ENCODE assay signal across 8 cellular contexts in genomic region chr20:53750827-53751393, GRCh38.
A peak's percentile ranks its signal among the peaks of the same experiment; 100 is the strongest.
DNase-seq lines count a peak whose midpoint lies in the region; ATAC-seq and TF ChIP-seq lines count a peak whose summit lies in the region.

No MANE protein-coding gene starts in this region.

- H3F3A ChIP-seq in neural cell (ENCODE audit: insufficient read depth, low read length, poor library complexity, severe bottlenecking): no peaks in the 10 kb centered on the region

- peak; percentile 24 for TF ChIP-seq RAD21 in neural cell (conservative IDR thresholded peaks at IDR 0.05)

- H3K27ac ChIP-seq in cardiac muscle cell (peak overlapping the region; percentile 57), RWPE2 (ENCODE audit: poor library complexity, severe bottlenecking) (peak overlapping the region; percentile 76), neural cell (ENCODE audit: low read length) (peak overlapping the region; percentile 58)

- H3K4me3 ChIP-seq in cardiac muscle cell (no peak overlapping the region), RWPE2 (ENCODE audit: severe bottlenecking) (no peak overlapping the region), choroid plexus epithelial cell (ENCODE audit: low read depth, low read length) (no peak overlapping the region), neural cell (ENCODE audit: low read length) (peak overlapping the region; percentile 21)

- H4K20me1 ChIP-seq in neural cell (ENCODE audit: insufficient read depth): no peaks in the 10 kb centered on the region

- H3K9me3 ChIP-seq in cardiac muscle cell (ENCODE audit: low read depth) (no peaks in the 10 kb centered on the region), RWPE2 (ENCODE audit: severe bottlenecking) (no peaks in the 10 kb centered on the region), neural cell (ENCODE audit: low read length) (no peaks in the 10 kb centered on the region)

- H3K79me2 ChIP-seq in neural cell (replicated peaks; ENCODE audit: insufficient read depth, low read length): no peaks in the 10 kb centered on the region

- TF ChIP-seq CTCF in cardiac muscle cell (IDR thresholded peaks at IDR 0.05; ENCODE audit: low read depth, low read length): no peak
- no peak for TF ChIP-seq CTCF in RWPE2 (IDR thresholded peaks at IDR 0.05; ENCODE audit: poor library complexity, severe bottlenecking)
- peak; percentile 1 for TF ChIP-seq CTCF in choroid plexus epithelial cell (conservative IDR thresholded peaks at IDR 0.05; ENCODE audit: low read depth, low read length)
- no peak for TF ChIP-seq CTCF in neural cell (IDR thresholded peaks at IDR 0.05; ENCODE audit: poor library complexity, severe bottlenecking)

- H3K9me2 ChIP-seq in neural cell (ENCODE audit: insufficient read depth, low read length): no peaks in the 10 kb centered on the region

- intact Hi-C loops in cardiac septum (cut with DNase I): no loop called here

- DNase-seq in cardiac muscle cell (ENCODE audit: low read depth in 1 of 2, low spot score in 1 of 2) (peak; percentile 4 to 77), cardiac septum (ENCODE audit: low spot score) (no peak), RWPE2 (ENCODE audit: low spot score) (peak; percentile 49), choroid plexus epithelial cell (ENCODE audit: low read depth) (peak; percentile 90), COR-L47 (lab: John Stamatoyannopoulos, UW) (no peak), MV-4-11 (lab: John Stamatoyannopoulos, UW) (no peak)

- H3K27me3 ChIP-seq in cardiac muscle cell (no peaks in the 10 kb centered on the region), RWPE2 (ENCODE audit: insufficient read depth, poor library complexity, severe bottlenecking) (no peaks in the 10 kb centered on the region), neural cell (ENCODE audit: insufficient read depth, low read depth, low read length) (no peaks in the 10 kb centered on the region)

- H2AFZ ChIP-seq in neural cell (ENCODE audit: low read depth, low read length): peak overlapping the region; percentile 13

- H3K9ac ChIP-seq in neural cell (ENCODE audit: low read length): peak overlapping the region; percentile 43

- H3K36me3 ChIP-seq in cardiac muscle cell (no peaks in the 10 kb centered on the region), RWPE2 (ENCODE audit: low read depth) (no peaks in the 10 kb centered on the region), neural cell (ENCODE audit: insufficient read depth, low read length) (no peaks in the 10 kb centered on the region)

- TF ChIP-seq EP300 in neural cell (conservative IDR thresholded peaks at IDR 0.05; ENCODE audit: poor library complexity, severe bottlenecking): peak; percentile 47

- no peak overlapping the region for H3K4me2 ChIP-seq in neural cell (ENCODE audit: low read length)

- H3K4me1 ChIP-seq in cardiac muscle cell (ENCODE audit: low read depth): no peaks in the 10 kb centered on the region
- peaks cover 50% of the 10 kb centered on the region for H3K4me1 ChIP-seq in RWPE2 (ENCODE audit: insufficient read depth, poor library complexity, severe bottlenecking)

- ATAC-seq in HG03039 (IDR thresholded peaks at IDR 0.05; ENCODE audit: unreplicated experiment) (peak; percentile 19), RWPE2 (ENCODE audit: low read depth) (no peak)

TF ChIP-seq in neural cell, 6 proteins besides CTCF, POLR2A, EP300 and RAD21:
- TF ChIP-seq SMC3 (conservative IDR thresholded peaks at IDR 0.05; ENCODE audit: poor library complexity): no peak
- TF ChIP-seq POLR2AphosphoS5 (IDR thresholded peaks at IDR 0.05): peak; percentile 31
- no peak for TF ChIP-seq EZH2 (IDR thresholded peaks at IDR 0.05; ENCODE audit: borderline replicate concordance, insufficient read depth, low read length, poor library complexity, severe bottlenecking)
- TF ChIP-seq REST (IDR thresholded peaks at IDR 0.05; ENCODE audit: borderline replicate concordance): no peak
- TF ChIP-seq TAF1 (IDR thresholded peaks at IDR 0.05; ENCODE audit: low read depth): no peak

Comparison
In these comparisons a context has a peak if more than half of its experiments do, and no peak if none do; other contexts are left out.
1. DNase-seq: peak in cardiac muscle cell (2 of 2), RWPE2 (single experiment) and choroid plexus epithelial cell (single experiment); none in cardiac septum (single experiment), COR-L47 (single experiment) and MV-4-11 (single experiment).
2. Peak in every context shown above with its lines, with median percentiles within 50 percentile points of each other: H3K27ac ChIP-seq.